ENCODE assay signal across 28 cellular contexts in genomic region chr4:75907956-75908355, GRCh38. TPM values are rescaled to one million over a fixed set of nuclear protein-coding genes. Genes with fewer than 3 reads are reported as not detected.
A peak's percentile ranks its signal among the peaks of the same experiment; 100 is the strongest.
DNase-seq lines count a peak whose midpoint lies in the region; ATAC-seq and TF ChIP-seq lines count a peak whose summit lies in the region.
"Had no signal": no experiment of that assay in that cellular context is flagged by ENCODE, and none has a peak within 500 bp of the region (broad histone marks: within the 10 kb centered on the region; RNA-seq: fewer than 3 reads in every experiment).

No MANE protein-coding gene starts in this region.

- DNase-seq in Kasumi-1 (lab: John Stamatoyannopoulos, UW): peak; percentile 19 to 26
- DNase-seq in SIG-M5 (lab: John Stamatoyannopoulos, UW): peak; percentile 28
- peak; percentile 30 for DNase-seq in iris pigment epithelial cell (ENCODE audit: low read depth)
- DNase-seq in upper lobe of right lung: no peak
- DNase-seq in heart right ventricle: no peak
- no peak for DNase-seq in suprapubic skin (ENCODE audit: low spot score in 2 of 2)
- DNase-seq: activated CD4-positive, alpha-beta T cell treated with anti-CD3 and anti-CD28 coated beads, Interleukin-2, amount 10 ng/mL, durations not matched to agents 7 days and 5 days; activated naive CD8-positive, alpha-beta T cell treated with anti-CD3 and anti-CD28 coated beads, Interleukin-2, amount 10 ng/mL, durations not matched to agents 7 days and 5 days; effector CD8-positive, alpha-beta T cell; EL; gastrocnemius medialis; left cardiac atrium; mesendoderm; natural killer cell; NCI-H1092 treated with DMSO at 0.1 percent for 48 hours; NCI-H2029 treated with DMSO at 0.1 percent for 48 hours; NCI-H446 treated with DMSO at 0.1 percent for 48 hours; NK-92 treated with Interleukin-12 subunit alpha and Interleukin-12 subunit beta, amount 100 ng/mL, for 24 hours; posterior cingulate gyrus; stimulated activated naive CD8-positive, alpha-beta T cell treated with anti-CD3 and anti-CD28 coated beads, Interleukin-15, Interleukin-2, amounts not matched to agents 100 U/mL and 50 U/mL, for 24 hours; T-helper 1 cell had no signal

- 78 to 82% methylated on average over 3 of the region's 3 CpGs for WGBS in heart right ventricle, 2 donors
- 79% methylated on average over 3 of the region's 3 CpGs for WGBS in suprapubic skin

- H3K4me1 ChIP-seq in upper lobe of right lung (no peaks in the 10 kb centered on the region), heart right ventricle (peaks cover 0 to 14% (median 0%) of the 10 kb centered on the region in 9 donors), suprapubic skin (no peaks in the 10 kb centered on the region)
- H3K4me1 ChIP-seq: gastrocnemius medialis, tibial nerve had no signal

- H3K36me3 ChIP-seq in upper lobe of right lung (no peaks in the 10 kb centered on the region), heart right ventricle (peaks cover 0 to 5% (median 0%) of the 10 kb centered on the region in 9 donors), suprapubic skin (no peaks in the 10 kb centered on the region)
- H3K36me3 ChIP-seq: gastrocnemius medialis had no signal

- TF ChIP-seq EP300 in suprapubic skin (IDR thresholded peaks at IDR 0.05): no peak

- H3K9me3 ChIP-seq in upper lobe of right lung (no peaks in the 10 kb centered on the region), heart right ventricle (peaks cover 0 to 8% (median 0%) of the 10 kb centered on the region in 11 donors), suprapubic skin (no peaks in the 10 kb centered on the region)
- H3K9me3 ChIP-seq: gastrocnemius medialis, tibial nerve had no signal

- intact Hi-C loops in upper lobe of right lung (cut with DNase I) (no loop called here), heart right ventricle (cut with DNase I) (no loop called here)

- peak; percentile 37 for ATAC-seq in upper lobe of right lung
- no peak for ATAC-seq in GM19395 (IDR thresholded peaks at IDR 0.05; ENCODE audit: unreplicated experiment)
- ATAC-seq in heart right ventricle: no peak
- ATAC-seq: activated T-helper 17 cell treated with anti-CD3 and anti-CD28 coated beads, Interleukin-2, amount 50 U/mL, for 72 hours; gastrocnemius medialis; left cardiac atrium; natural killer cell; stimulated activated naive CD8-positive, alpha-beta T cell treated with anti-CD3 and anti-CD28 coated beads, Interleukin-15, Interleukin-2, amounts not matched to agents 100 U/mL and 50 U/mL, for 24 hours had no signal

- H3K27ac ChIP-seq in upper lobe of right lung (no peak overlapping the region), heart right ventricle (no peak overlapping the region), suprapubic skin (no peak overlapping the region)
- H3K27ac ChIP-seq: gastrocnemius medialis, skin epidermis, tibial nerve had no signal

- no peak for TF ChIP-seq POLR2A in suprapubic skin (IDR thresholded peaks at IDR 0.05)

- H3K27me3 ChIP-seq in upper lobe of right lung (no peaks in the 10 kb centered on the region), heart right ventricle (no peaks in the 10 kb centered on the region), suprapubic skin (no peaks in the 10 kb centered on the region)
- H3K27me3 ChIP-seq: gastrocnemius medialis, tibial nerve had no signal

- TF ChIP-seq CTCF in upper lobe of right lung (IDR thresholded peaks at IDR 0.05): no peak
- TF ChIP-seq CTCF in heart right ventricle (IDR thresholded peaks at IDR 0.05): no peak
- no peak for TF ChIP-seq CTCF in suprapubic skin (IDR thresholded peaks at IDR 0.05)

- no peak overlapping the region for H3K4me3 ChIP-seq in upper lobe of right lung
- no peak overlapping the region for H3K4me3 ChIP-seq in heart right ventricle
- no peak overlapping the region for H3K4me3 ChIP-seq in suprapubic skin
- H3K4me3 ChIP-seq: gastrocnemius medialis, skin epidermis, tibial nerve had no signal

RNA-seq across cellular contexts. Expression of gene PPEF2, which starts 5.7 kb away (rescaled TPM):
- total RNA-seq in upper lobe of right lung: not detected
- not detected for total RNA-seq in heart right ventricle
- not detected for polyA plus RNA-seq in heart right ventricle
- total RNA-seq in suprapubic skin: not detected
- total RNA-seq: cerebellum, left cardiac atrium had no signal
- polyA plus RNA-seq: esophagus, IgD-negative memory B cell had no signal

RNA-seq across cellular contexts. Expression of gene NAAA, which starts 32.9 kb away (rescaled TPM):
- 24.1 TPM for total RNA-seq in upper lobe of right lung
- 10 to 100 TPM in 9 of 10 donors, 1 to 10 TPM in 1; 6.4 to 27.4 (median 14.5) TPM for total RNA-seq in heart right ventricle
- polyA plus RNA-seq in heart right ventricle: 1 to 10 TPM; 6.9 to 7.5 TPM
- 10 to 100 TPM; 26.9 to 68.6 (median 47.0) TPM for total RNA-seq in suprapubic skin

Comparison
In these comparisons a context has a peak if more than half of its experiments do, and no peak if none do; other contexts are left out.
1. DNase-seq: peak in Kasumi-1 (2 of 2), SIG-M5 (single experiment) and iris pigment epithelial cell (single experiment); none in upper lobe of right lung (single experiment), heart right ventricle (0 of 2) and suprapubic skin (0 of 2).